22 cellular contexts compared by ENCODE assay signal in the genomic region with DNA sequence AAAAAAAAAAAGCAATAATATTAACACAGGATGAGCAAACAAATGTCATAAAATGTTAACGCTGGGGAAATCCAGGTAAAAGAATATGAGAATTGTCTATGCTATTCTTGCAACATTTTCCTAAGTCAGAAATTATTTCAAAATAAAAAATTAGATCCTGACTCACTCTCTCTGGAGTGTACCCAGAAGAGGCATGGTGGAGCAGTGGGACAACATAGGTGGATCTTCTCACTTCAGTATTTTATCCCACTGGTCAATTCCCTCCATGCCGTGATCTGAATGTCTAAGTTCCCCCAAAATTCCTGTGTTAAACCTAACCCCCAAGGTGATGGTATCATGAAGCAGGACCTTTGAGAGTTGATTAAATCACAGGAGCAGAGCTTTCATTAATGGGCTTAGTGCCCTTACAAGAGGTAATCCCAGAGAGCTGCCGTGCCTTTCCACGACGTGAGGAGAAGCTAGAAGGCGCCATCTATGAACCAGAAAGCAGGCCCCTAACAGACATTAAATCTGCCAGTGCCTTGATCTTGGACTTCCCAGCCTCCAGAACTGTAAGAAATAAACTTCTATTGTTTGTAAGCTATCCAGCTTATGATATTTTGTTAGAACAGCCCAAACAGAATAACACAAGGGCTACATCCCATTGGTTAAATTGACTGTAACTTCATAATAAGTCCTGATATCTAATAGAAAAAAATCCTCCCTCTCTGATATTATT. TPM values are rescaled to one million over a fixed set of nuclear protein-coding genes. Genes with fewer than 3 reads are reported as not detected.
DNase-seq lines count a peak whose midpoint lies in the region; ATAC-seq and TF ChIP-seq lines count a peak whose summit lies in the region.
"Had no signal": no experiment of that assay in that cellular context is flagged by ENCODE, and none has a peak within 500 bp of the region (broad histone marks: within the 10 kb centered on the region; RNA-seq: fewer than 3 reads in every experiment).

No MANE protein-coding gene starts in this region.

- H3K27ac ChIP-seq in DOHH2 (ENCODE audit: low read depth, low read length) (no peak overlapping the region), WERI-Rb-1 (no peak overlapping the region), heart right ventricle (no peak overlapping the region)
- H3K27ac ChIP-seq: 22Rv1, PC-9, SJSA1 had no signal

- H3K4me3 ChIP-seq in DOHH2 (ENCODE audit: low read length) (no peak overlapping the region), WERI-Rb-1 (ENCODE audit: low read depth, low read length) (no peak overlapping the region), heart right ventricle (no peak overlapping the region)
- H3K4me3 ChIP-seq: GM23338, PC-9, SJSA1 had no signal

- ATAC-seq in omental fat pad (ENCODE audit: low FRiP score) (peak; percentile 59), Right ventricle myocardium inferior (no peak), heart right ventricle (no peak)
- ATAC-seq: GM23338 had no signal

- peak overlapping the region; percentile 64 for H3K4me2 ChIP-seq in DOHH2 (ENCODE audit: low read length)
- H3K4me2 ChIP-seq: GM23338, PC-9 had no signal

- WGBS in heart right ventricle, 2 donors, result 99% methylated on average over 6 of the region's 6 CpGs

- TF ChIP-seq CTCF in DOHH2 (IDR thresholded peaks at IDR 0.05; ENCODE audit: low read depth, low read length, poor library complexity, severe bottlenecking) (no peak), WERI-Rb-1 (IDR thresholded peaks at IDR 0.05; ENCODE audit: low read depth, low read length) (no peak), omental fat pad (IDR thresholded peaks at IDR 0.05) (no peak), heart right ventricle (IDR thresholded peaks at IDR 0.05) (no peak)

- H3K4me1 ChIP-seq in DOHH2 (ENCODE audit: control insufficient read depth, low read length) (peaks cover 82% of the 10 kb centered on the region), heart right ventricle (peaks cover 0 to 22% (median 6%) of the 10 kb centered on the region in 9 donors)
- H3K4me1 ChIP-seq: SJSA1 had no signal

- H4K20me1 ChIP-seq in DOHH2 (ENCODE audit: control insufficient read depth, insufficient read depth, low read depth, low read length), result peaks cover 30% of the 10 kb centered on the region

- no peaks in the 10 kb centered on the region for H3K27me3 ChIP-seq in DOHH2 (ENCODE audit: control insufficient read depth, low read length)
- no peaks in the 10 kb centered on the region for H3K27me3 ChIP-seq in WERI-Rb-1 (ENCODE audit: insufficient read depth, low read depth, severe bottlenecking)
- no peaks in the 10 kb centered on the region for H3K27me3 ChIP-seq in heart right ventricle
- H3K27me3 ChIP-seq: BE2C, SJSA1 had no signal

- DNase-seq in DMS53 (lab: John Stamatoyannopoulos, UW) (peak; percentile 30), DMS53 treated with DMSO at 0.1 percent for 48 hours (lab: John Stamatoyannopoulos, UW; ENCODE audit: unreplicated experiment) (no peak), WERI-Rb-1 (peak; percentile 7), omental fat pad (ENCODE audit: low spot score) (no peak), Right ventricle myocardium inferior (ENCODE audit: missing footprints) (no peak), heart right ventricle (no peak), DMS79 (lab: John Stamatoyannopoulos, UW) (no peak)
- DNase-seq: BE2C, GF-D8, H9, KBM-7, MM.1S, NCI-H2029, NCI-H446, NCI-H524 treated with DMSO at 0.1 percent for 48 hours, NCI-H774, PC-9, Right ventricle myocardium superior had no signal

- H3K9me2 ChIP-seq in DOHH2 (replicated peaks; ENCODE audit: control insufficient read depth, low read length), result no peaks in the 10 kb centered on the region

- H3K36me3 ChIP-seq in DOHH2 (ENCODE audit: control insufficient read depth, low read length) (no peaks in the 10 kb centered on the region; the same call in 1 of the 2 replicates), WERI-Rb-1 (no peaks in the 10 kb centered on the region), heart right ventricle (no peaks in the 10 kb centered on the region)
- H3K36me3 ChIP-seq: BE2C, SJSA1 had no signal

- H3F3A ChIP-seq in DOHH2 (ENCODE audit: control insufficient read depth, insufficient read depth), result peaks cover 3% of the 10 kb centered on the region; the same call in 1 of the 2 replicates

- H3K9me3 ChIP-seq in DOHH2 (ENCODE audit: control insufficient read depth, insufficient read depth, low read length) (no peaks in the 10 kb centered on the region), WERI-Rb-1 (ENCODE audit: severe bottlenecking) (no peaks in the 10 kb centered on the region), heart right ventricle (peaks cover 0 to 8% (median 0%) of the 10 kb centered on the region in 11 donors)
- H3K9me3 ChIP-seq: BE2C, SJSA1 had no signal

- intact Hi-C loops in Right ventricle myocardium inferior (cut with DNase I), result no loop called here
- intact Hi-C loops in heart right ventricle (cut with DNase I), result loop anchor here in 1 of 10 donors (10.0 kb wide), 1 partner anchor 61 kb away; no protein-coding TSS in a partner anchor

- peaks cover 97% of the 10 kb centered on the region for H3K79me2 ChIP-seq in DOHH2 (ENCODE audit: control insufficient read depth, low read length)

RNA-seq across cellular contexts. Expression of a gene that starts 35.2 kb away (rescaled TPM):
- 10 to 100 TPM; 13.9 to 17.1 (median 15.8) TPM for total RNA-seq in omental fat pad
- 6.4 TPM for total RNA-seq in Right ventricle myocardium inferior
- total RNA-seq in heart right ventricle, result 10 to 100 TPM in 2 of 10 donors, 1 to 10 TPM in 8; 5.7 to 11.1 (median 8.9) TPM
- polyA plus RNA-seq in heart right ventricle, result 1 to 10 TPM; 1.8 to 4.1 TPM

Comparison
In these comparisons a context has a peak if more than half of its experiments do, and no peak if none do; other contexts are left out.
1. DNase-seq: peak in DMS53 (single experiment) and WERI-Rb-1 (single experiment); none in DMS53 treated with DMSO at 0.1 percent for 48 hours (single experiment), omental fat pad (single experiment), Right ventricle myocardium inferior (single experiment), heart right ventricle (0 of 2) and DMS79 (single experiment).